8 cellular contexts compared by ENCODE assay signal in the genomic region with DNA sequence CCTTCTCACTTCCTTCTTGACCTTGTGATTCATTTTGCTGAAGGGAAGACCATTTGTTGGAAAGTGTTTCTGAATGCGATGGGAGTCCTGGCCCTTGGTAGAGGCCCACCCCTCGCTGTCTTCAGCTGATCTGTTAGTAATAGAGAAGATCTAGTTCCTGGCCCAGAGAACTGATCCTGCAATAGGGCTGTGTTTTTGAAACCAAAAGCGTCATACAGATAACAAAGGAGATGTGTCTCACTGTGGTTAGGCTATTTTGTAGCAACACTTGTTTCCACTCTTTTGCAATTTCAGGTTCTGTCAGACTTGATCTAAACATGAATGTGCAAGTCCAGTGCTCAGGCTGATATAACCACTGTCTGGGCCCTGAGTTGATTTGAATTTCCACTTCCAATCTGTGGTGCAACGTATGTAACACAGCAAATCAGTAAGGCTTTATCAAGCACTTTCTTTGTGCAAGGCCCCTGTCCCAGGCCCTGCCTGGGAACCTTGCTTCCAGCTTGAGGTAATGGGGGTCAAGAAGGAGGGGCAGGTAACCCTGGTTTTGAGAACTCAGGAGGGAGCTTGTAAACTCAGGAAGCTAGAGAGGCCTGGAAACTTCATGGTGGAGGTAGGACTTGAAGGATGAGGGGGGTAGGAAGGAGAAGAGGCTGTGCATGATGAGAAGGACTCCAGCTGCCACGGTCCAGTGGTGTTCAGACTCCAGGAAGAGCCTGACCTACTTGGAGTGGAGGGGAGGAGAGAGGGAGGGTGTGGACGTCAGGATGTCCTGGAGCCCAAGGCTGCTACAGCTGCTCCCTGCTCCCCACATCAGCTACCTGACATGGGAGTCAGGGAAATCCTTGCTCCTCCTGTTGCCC. TPM values are rescaled to one million over a fixed set of nuclear protein-coding genes. Genes with fewer than 3 reads are reported as not detected.
DNase-seq lines count a peak whose midpoint lies in the region; ATAC-seq and TF ChIP-seq lines count a peak whose summit lies in the region.

No MANE protein-coding gene starts in this region.

- H3K36me3 Mint-ChIP-seq in WTC11: no peaks in the 10 kb centered on the region

- POLR2A ChIA-PET in WTC11 (lab: Charles Lee): no interaction called here

- peaks cover 49% of the 10 kb centered on the region for H3K4me1 ChIP-seq in lower lobe of right lung

- H3K27me3 ChIP-seq in lower lobe of right lung (ENCODE audit: low read depth): no peaks in the 10 kb centered on the region

- no peaks in the 10 kb centered on the region for H3K36me3 ChIP-seq in lower lobe of right lung

- ATAC-seq in HG03571 (IDR thresholded peaks at IDR 0.05; ENCODE audit: unreplicated experiment): peak; percentile 47
- ATAC-seq in lower lobe of right lung: peak; percentile 76 to 78
- ATAC-seq in WTC11: no peak

- H3K4me1 Mint-ChIP-seq in WTC11: no peaks in the 10 kb centered on the region

- no peak overlapping the region for H3K4me3 ChIP-seq in lower lobe of right lung

- intact Hi-C loops in lower lobe of right lung (cut with DNase I): no loop called here

- H3K27ac ChIP-seq in lower lobe of right lung: peak overlapping the region; percentile 81

- H3K9me3 Mint-ChIP-seq in WTC11: no peaks in the 10 kb centered on the region

- H3K27ac Mint-ChIP-seq in WTC11: no peak overlapping the region

- CTCF ChIA-PET in WTC11 (lab: Charles Lee): interaction anchor here (0.8 to 2.6 kb wide), 2 partner anchors 8 to 48 kb away, joined by 3 to 9 read pairs; no protein-coding TSS in a partner anchor

- no peaks in the 10 kb centered on the region for H3K27me3 Mint-ChIP-seq in WTC11 (ENCODE audit: low read depth)

- peak; percentile 94 for DNase-seq in GF-D8 (lab: John Stamatoyannopoulos, UW)
- DNase-seq in GM20000 (ENCODE audit: low spot score): peak; percentile 69
- peak; percentile 35 for DNase-seq in activated T-cell treated with anti-CD3 and anti-CD28 coated beads, Interleukin-2, amount 50 U/mL, for 1 hour
- peak; percentile 48 for DNase-seq in lower lobe of right lung
- no peak for DNase-seq in A172 (ENCODE audit: low spot score)
- no peak for DNase-seq in WTC11 (ENCODE audit: low spot score)
- no peak for DNase-seq in nucleus accumbens (lab: John Stamatoyannopoulos, UW)

- no peak overlapping the region for H3K4me3 Mint-ChIP-seq in WTC11

- TF ChIP-seq CTCF in GM20000 (IDR thresholded peaks at IDR 0.05; ENCODE audit: extremely low read depth, missing control alignments) (no peak), lower lobe of right lung (IDR thresholded peaks at IDR 0.05) (no peak), WTC11 (IDR thresholded peaks at IDR 0.05) (no peak)

- H3K9me3 ChIP-seq in lower lobe of right lung: no peaks in the 10 kb centered on the region

TF ChIP-seq in WTC11, 78 proteins besides CTCF, POLR2A, EP300 and RAD21 (continues in another document):
- TF ChIP-seq GABPB1 (CRISPR knock-in tag; IDR thresholded peaks at IDR 0.05) (no peak), ZNF317 (CRISPR knock-in tag; IDR thresholded peaks at IDR 0.05; ENCODE audit: borderline replicate concordance, low read depth) (no peak), FOXJ3 (CRISPR knock-in tag; IDR thresholded peaks at IDR 0.05; ENCODE audit: borderline replicate concordance) (no peak), GRHL2 (CRISPR knock-in tag; IDR thresholded peaks at IDR 0.05; ENCODE audit: insufficient replicate concordance, severe bottlenecking) (no peak), JUN (CRISPR knock-in tag; IDR thresholded peaks at IDR 0.05) (no peak), FOXK1 (CRISPR knock-in tag; IDR thresholded peaks at IDR 0.05) (no peak), ZNF232 (CRISPR knock-in tag; IDR thresholded peaks at IDR 0.05) (no peak), RELA (CRISPR knock-in tag; IDR thresholded peaks at IDR 0.05; ENCODE audit: borderline replicate concordance) (no peak), ZNF416 (CRISPR knock-in tag; IDR thresholded peaks at IDR 0.05) (no peak), NR3C1 (CRISPR knock-in tag; conservative IDR thresholded peaks at IDR 0.05; ENCODE audit: low read depth) (no peak)
- TF ChIP-seq, protein P1, sequence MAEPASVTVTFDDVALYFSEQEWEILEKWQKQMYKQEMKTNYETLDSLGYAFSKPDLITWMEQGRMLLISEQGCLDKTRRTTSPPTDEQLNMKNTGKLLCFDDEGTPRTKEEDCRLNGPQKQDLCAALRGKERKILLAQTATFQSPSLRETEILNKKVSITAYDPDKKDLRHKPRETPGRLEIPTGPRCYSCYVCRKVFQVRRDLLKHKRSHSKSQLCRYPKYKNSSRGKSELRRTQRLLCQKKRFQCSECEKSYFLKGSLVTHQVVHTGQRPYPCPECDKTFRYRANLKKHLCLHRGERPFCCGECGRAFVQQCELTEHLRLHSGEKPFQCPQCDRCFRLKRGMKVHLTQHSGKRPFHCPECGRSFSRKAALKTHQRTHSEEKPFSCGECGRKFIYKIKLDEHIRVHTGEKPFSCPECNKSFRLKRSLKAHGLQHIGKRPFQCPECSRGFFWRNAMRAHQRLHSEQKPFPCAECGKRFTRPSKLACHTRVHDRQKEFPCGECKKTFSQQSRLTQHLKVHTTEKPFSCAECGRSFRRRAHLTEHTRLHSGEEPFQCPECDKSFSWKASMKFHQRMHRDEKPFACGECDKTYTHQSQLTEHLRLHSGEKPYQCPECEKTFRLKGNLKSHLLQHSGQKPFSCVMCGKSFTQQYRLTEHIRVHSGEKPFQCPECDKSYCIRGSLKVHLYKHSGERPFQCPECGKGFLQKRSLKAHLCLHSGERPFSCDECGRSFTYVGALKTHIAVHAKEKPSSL (CRISPR knock-in tag; conservative IDR thresholded peaks at IDR 0.05): no peak
- TF ChIP-seq, protein P2, sequence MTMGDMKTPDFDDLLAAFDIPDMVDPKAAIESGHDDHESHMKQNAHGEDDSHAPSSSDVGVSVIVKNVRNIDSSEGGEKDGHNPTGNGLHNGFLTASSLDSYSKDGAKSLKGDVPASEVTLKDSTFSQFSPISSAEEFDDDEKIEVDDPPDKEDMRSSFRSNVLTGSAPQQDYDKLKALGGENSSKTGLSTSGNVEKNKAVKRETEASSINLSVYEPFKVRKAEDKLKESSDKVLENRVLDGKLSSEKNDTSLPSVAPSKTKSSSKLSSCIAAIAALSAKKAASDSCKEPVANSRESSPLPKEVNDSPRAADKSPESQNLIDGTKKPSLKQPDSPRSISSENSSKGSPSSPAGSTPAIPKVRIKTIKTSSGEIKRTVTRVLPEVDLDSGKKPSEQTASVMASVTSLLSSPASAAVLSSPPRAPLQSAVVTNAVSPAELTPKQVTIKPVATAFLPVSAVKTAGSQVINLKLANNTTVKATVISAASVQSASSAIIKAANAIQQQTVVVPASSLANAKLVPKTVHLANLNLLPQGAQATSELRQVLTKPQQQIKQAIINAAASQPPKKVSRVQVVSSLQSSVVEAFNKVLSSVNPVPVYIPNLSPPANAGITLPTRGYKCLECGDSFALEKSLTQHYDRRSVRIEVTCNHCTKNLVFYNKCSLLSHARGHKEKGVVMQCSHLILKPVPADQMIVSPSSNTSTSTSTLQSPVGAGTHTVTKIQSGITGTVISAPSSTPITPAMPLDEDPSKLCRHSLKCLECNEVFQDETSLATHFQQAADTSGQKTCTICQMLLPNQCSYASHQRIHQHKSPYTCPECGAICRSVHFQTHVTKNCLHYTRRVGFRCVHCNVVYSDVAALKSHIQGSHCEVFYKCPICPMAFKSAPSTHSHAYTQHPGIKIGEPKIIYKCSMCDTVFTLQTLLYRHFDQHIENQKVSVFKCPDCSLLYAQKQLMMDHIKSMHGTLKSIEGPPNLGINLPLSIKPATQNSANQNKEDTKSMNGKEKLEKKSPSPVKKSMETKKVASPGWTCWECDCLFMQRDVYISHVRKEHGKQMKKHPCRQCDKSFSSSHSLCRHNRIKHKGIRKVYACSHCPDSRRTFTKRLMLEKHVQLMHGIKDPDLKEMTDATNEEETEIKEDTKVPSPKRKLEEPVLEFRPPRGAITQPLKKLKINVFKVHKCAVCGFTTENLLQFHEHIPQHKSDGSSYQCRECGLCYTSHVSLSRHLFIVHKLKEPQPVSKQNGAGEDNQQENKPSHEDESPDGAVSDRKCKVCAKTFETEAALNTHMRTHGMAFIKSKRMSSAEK (CRISPR knock-in tag; IDR thresholded peaks at IDR 0.05; ENCODE audit: borderline replicate concordance): no peak
- TF ChIP-seq, protein P3, sequence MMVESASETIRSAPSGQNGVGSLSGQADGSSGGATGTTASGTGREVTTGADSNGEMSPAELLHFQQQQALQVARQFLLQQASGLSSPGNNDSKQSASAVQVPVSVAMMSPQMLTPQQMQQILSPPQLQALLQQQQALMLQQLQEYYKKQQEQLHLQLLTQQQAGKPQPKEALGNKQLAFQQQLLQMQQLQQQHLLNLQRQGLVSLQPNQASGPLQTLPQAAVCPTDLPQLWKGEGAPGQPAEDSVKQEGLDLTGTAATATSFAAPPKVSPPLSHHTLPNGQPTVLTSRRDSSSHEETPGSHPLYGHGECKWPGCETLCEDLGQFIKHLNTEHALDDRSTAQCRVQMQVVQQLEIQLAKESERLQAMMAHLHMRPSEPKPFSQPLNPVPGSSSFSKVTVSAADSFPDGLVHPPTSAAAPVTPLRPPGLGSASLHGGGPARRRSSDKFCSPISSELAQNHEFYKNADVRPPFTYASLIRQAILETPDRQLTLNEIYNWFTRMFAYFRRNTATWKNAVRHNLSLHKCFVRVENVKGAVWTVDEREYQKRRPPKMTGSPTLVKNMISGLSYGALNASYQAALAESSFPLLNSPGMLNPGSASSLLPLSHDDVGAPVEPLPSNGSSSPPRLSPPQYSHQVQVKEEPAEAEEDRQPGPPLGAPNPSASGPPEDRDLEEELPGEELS (CRISPR knock-in tag; IDR thresholded peaks at IDR 0.05): no peak
- TF ChIP-seq, protein P4, sequence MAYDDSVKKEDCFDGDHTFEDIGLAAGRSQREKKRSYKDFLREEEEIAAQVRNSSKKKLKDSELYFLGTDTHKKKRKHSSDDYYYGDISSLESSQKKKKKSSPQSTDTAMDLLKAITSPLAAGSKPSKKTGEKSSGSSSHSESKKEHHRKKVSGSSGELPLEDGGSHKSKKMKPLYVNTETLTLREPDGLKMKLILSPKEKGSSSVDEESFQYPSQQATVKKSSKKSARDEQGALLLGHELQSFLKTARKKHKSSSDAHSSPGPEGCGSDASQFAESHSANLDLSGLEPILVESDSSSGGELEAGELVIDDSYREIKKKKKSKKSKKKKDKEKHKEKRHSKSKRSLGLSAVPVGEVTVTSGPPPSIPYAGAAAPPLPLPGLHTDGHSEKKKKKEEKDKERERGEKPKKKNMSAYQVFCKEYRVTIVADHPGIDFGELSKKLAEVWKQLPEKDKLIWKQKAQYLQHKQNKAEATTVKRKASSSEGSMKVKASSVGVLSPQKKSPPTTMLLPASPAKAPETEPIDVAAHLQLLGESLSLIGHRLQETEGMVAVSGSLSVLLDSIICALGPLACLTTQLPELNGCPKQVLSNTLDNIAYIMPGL (CRISPR knock-in tag; IDR thresholded peaks at IDR 0.05): no peak

RNA-seq across cellular contexts. Expression of a gene that starts 42.2 kb away (rescaled TPM):
- 232 TPM for total RNA-seq in lower lobe of right lung
- total RNA-seq in A172 (2014; rRNA removed; shearing (Covaris generic)): 125 and 182 TPM in 2 replicates
- 1.2 to 1.4 TPM (median 1.3 TPM) in 3 replicates for total RNA-seq in WTC11 (2021)

RNA-seq across cellular contexts. Expression of a gene that starts 57.1 kb away (rescaled TPM):
- total RNA-seq in lower lobe of right lung (20.6 TPM), WTC11 (2021) (31.2 to 34.7 TPM (median 33.4 TPM) in 3 replicates)
- total RNA-seq in A172 (2014; rRNA removed; shearing (Covaris generic)): 101 and 127 TPM in 2 replicates

Comparison
In these comparisons a context has a peak if more than half of its experiments do, and no peak if none do; other contexts are left out.
1. DNase-seq: peak in GF-D8 (single experiment), GM20000 (single experiment), activated T-cell treated with anti-CD3 and anti-CD28 coated beads, Interleukin-2, amount 50 U/mL, for 1 hour (single experiment) and lower lobe of right lung (single experiment); none in A172 (single experiment), WTC11 (single experiment) and nucleus accumbens (0 of 56).
2. RNA of a gene that starts 42.2 kb away (total RNA-seq): 232 TPM in lower lobe of right lung (single experiment) and 125 to 182 TPM in A172; 1.2 to 1.4 TPM in WTC11; every median in the first group is over 10 times any median in the second.